In genomic region chr20:17859616-17860232, GRCh38 we compare ENCODE assay signal across 10 cellular contexts.
DNase-seq lines count a peak whose midpoint lies in the region; ATAC-seq and TF ChIP-seq lines count a peak whose summit lies in the region.
"Had no signal": no experiment of that assay in that cellular context is flagged by ENCODE, and none has a peak within 500 bp of the region (broad histone marks: within the 10 kb centered on the region; RNA-seq: fewer than 3 reads in every experiment).

No MANE protein-coding gene starts in this region.

- H3K27ac ChIP-seq in spleen = peak overlapping the region in 4 of 8 donors; percentile 42 to 61 (median 46)

- no peaks in the 10 kb centered on the region for H3K36me3 Mint-ChIP-seq in activated T-cell treated with anti-CD3 and anti-CD28 coated beads, Interleukin-2, amount 50 U/mL, for 24 hours (ENCODE audit: low read depth)

- no peak overlapping the region for H3K27ac Mint-ChIP-seq in activated T-cell treated with anti-CD3 and anti-CD28 coated beads, Interleukin-2, amount 50 U/mL, for 24 hours

- peak; percentile 39 for DNase-seq in activated T-cell treated with anti-CD3 and anti-CD28 coated beads, Interleukin-2, amount 50 U/mL, for 24 hours
- no peak for DNase-seq in activated T-cell treated with anti-CD3 and anti-CD28 coated beads, Interleukin-2, amount 50 U/mL, for 1 hour
- DNase-seq in NCI-H1436 (lab: John Stamatoyannopoulos, UW) = peak; percentile 63
- DNase-seq in cerebellar cortex (ENCODE audit: low spot score) = peak; percentile 79
- peak; percentile 87 for DNase-seq in spleen
- DNase-seq in KBM-7 = no peak
- DNase-seq: activated CD4-positive, CD25-positive, alpha-beta regulatory T cell had no signal

- H3K4me1 Mint-ChIP-seq in activated T-cell treated with anti-CD3 and anti-CD28 coated beads, Interleukin-2, amount 50 U/mL, for 24 hours (ENCODE audit: low read depth) = peaks cover 16% of the 10 kb centered on the region

- TF ChIP-seq CTCF in spleen (IDR thresholded peaks at IDR 0.05 in 8 of 11, conservative IDR thresholded peaks at IDR 0.05 in 3 of 11) = no peak

- WGBS in spleen, 5 donors = 22 to 53% (median 37%) methylated on average over 11 to 22 of the region's 22 CpGs

- no peaks in the 10 kb centered on the region for H3K9me3 Mint-ChIP-seq in activated T-cell treated with anti-CD3 and anti-CD28 coated beads, Interleukin-2, amount 50 U/mL, for 24 hours

- intact Hi-C loops in spleen (cut with DNase I; ENCODE audit: low total_unique reads) = no loop called here

- H3K9me3 ChIP-seq in spleen = no peaks in the 10 kb centered on the region

- ATAC-seq in HG02642 (IDR thresholded peaks at IDR 0.05; ENCODE audit: poor library complexity, unreplicated experiment) (no peak), GM18873 (IDR thresholded peaks at IDR 0.05; ENCODE audit: low FRiP score, unreplicated experiment) (no peak)

- H3K27me3 ChIP-seq in spleen (replicated peaks in 1 of 7) = no peaks in the 10 kb centered on the region

- TF ChIP-seq POLR2A in spleen (IDR thresholded peaks at IDR 0.05) = no peak

- peaks cover 9% of the 10 kb centered on the region for H3K27me3 Mint-ChIP-seq in activated T-cell treated with anti-CD3 and anti-CD28 coated beads, Interleukin-2, amount 50 U/mL, for 24 hours

- in situ Hi-C loops in KBM-7 (cut with MboI; ENCODE audit: low pct_unique_long_range_greater_than_20kb, low sequenced_read_pairs) = no loop called here

- no peaks in the 10 kb centered on the region for H3K36me3 ChIP-seq in spleen

- H3K4me3 ChIP-seq in spleen = peak overlapping the region in 1 of 8 donors; percentile 18
- H3K4me3 ChIP-seq: lung had no signal

- H3K4me3 Mint-ChIP-seq in activated T-cell treated with anti-CD3 and anti-CD28 coated beads, Interleukin-2, amount 50 U/mL, for 24 hours = no peak overlapping the region

- H3K4me1 ChIP-seq in spleen = peaks cover 16 to 94% (median 60%) of the 10 kb centered on the region in 6 donors

Comparison
In these comparisons a context has a peak if more than half of its experiments do, and no peak if none do; other contexts are left out.
1. DNase-seq: peak in activated T-cell treated with anti-CD3 and anti-CD28 coated beads, Interleukin-2, amount 50 U/mL, for 24 hours (single experiment), NCI-H1436 (single experiment), cerebellar cortex (single experiment) and spleen (single experiment); none in activated T-cell treated with anti-CD3 and anti-CD28 coated beads, Interleukin-2, amount 50 U/mL, for 1 hour (single experiment) and KBM-7 (single experiment).